ENCODE assay signal across 8 cellular contexts in the genomic region with DNA sequence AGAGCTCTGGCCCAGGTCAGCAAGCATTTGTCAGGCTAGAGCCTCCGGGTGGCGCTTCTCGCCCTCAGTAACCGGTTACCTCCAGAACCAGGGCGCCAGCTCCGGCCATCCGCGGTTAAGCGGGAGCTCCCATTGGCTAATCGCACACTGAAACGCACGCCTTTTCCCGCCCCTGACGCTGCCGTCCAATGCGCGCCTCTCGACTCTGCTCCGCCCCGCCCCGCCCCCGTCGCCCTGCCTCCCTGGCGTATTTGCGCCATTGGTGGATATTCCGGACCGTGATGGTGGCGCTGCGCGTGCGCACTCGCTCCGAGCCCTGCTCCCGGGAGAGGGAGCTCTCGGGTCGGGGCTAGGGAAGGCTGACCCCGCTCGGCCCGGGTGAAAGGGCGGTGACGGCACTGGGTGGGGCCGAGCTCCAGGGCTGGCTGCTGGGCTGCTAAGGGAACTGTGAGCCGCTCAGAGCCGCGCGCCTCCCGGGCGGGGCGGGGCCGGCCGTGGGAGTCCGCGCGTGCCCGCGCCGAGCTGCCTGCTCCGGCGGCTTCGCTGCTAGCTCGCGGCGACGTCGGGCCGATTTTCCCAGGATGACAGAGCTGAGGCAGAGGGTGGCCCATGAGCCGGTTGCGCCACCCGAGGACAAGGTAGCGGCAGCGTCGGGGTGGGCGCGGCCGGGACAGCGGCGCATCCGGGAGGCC. TPM values are rescaled to one million over a fixed set of nuclear protein-coding genes. Genes with fewer than 3 reads are reported as not detected.
DNase-seq lines count a peak whose midpoint lies in the region; ATAC-seq and TF ChIP-seq lines count a peak whose summit lies in the region.

A gene (plus strand): TSS at position 497 of the 692 bp plus-strand sequence. CDS start 85 bp downstream, at position 582.

- no peaks in the 10 kb centered on the region for H3K27me3 Mint-ChIP-seq in T-helper 17 cell
- H3K27me3 Mint-ChIP-seq in progenitor cell of endocrine pancreas: no peaks in the 10 kb centered on the region

- no peaks in the 10 kb centered on the region for H3K9me3 Mint-ChIP-seq in progenitor cell of endocrine pancreas (ENCODE audit: low read depth)

- H3K36me3 ChIP-seq in left ventricle myocardium inferior: no peaks in the 10 kb centered on the region

- ATAC-seq in GM18498 (IDR thresholded peaks at IDR 0.05; ENCODE audit: unreplicated experiment) (peak; percentile 92), HG02938 (IDR thresholded peaks at IDR 0.05; ENCODE audit: unreplicated experiment) (peak; percentile 81), T-helper 17 cell (peak; percentile 89)

- H3K9me3 ChIP-seq in T-helper 17 cell (ENCODE audit: control insufficient read depth, low read length, poor library complexity, severe bottlenecking) (no peaks in the 10 kb centered on the region), left ventricle myocardium inferior (replicated peaks) (no peaks in the 10 kb centered on the region)

- TF ChIP-seq CTCF in left ventricle myocardium inferior (IDR thresholded peaks at IDR 0.05; ENCODE audit: borderline replicate concordance) (peak; percentile 82), progenitor cell of endocrine pancreas (IDR thresholded peaks at IDR 0.05; ENCODE audit: unreplicated experiment) (peak; percentile 56)

- peaks cover 24% of the 10 kb centered on the region for H3K4me1 Mint-ChIP-seq in T-helper 17 cell
- peaks cover 13% of the 10 kb centered on the region for H3K4me1 Mint-ChIP-seq in progenitor cell of endocrine pancreas (ENCODE audit: low read depth)

- H3K27me3 ChIP-seq in left ventricle myocardium inferior (ENCODE audit: low read depth): no peaks in the 10 kb centered on the region

- peak within 1 kb of the TSS; percentile 85 for H3K4me3 ChIP-seq in left ventricle myocardium inferior

- H3K27ac ChIP-seq in left ventricle myocardium inferior (replicated peaks): peak within 1 kb of the TSS; percentile 97

- H3K27ac Mint-ChIP-seq in T-helper 17 cell (peak within 1 kb of the TSS; percentile 91), progenitor cell of endocrine pancreas (peak within 1 kb of the TSS; percentile 98)

- H3K4me3 Mint-ChIP-seq in T-helper 17 cell (peak within 1 kb of the TSS; percentile 97), progenitor cell of endocrine pancreas (ENCODE audit: low read depth) (peak within 1 kb of the TSS; percentile 96)

- intact Hi-C loops in left ventricle myocardium inferior (cut with micrococcal nuclease): loop anchor here (5.0 kb wide), 1 partner anchor 66 kb away; no protein-coding TSS in a partner anchor

- DNase-seq in NCI-H1694 treated with DMSO at 0.1 percent for 48 hours (lab: John Stamatoyannopoulos, UW) (peak; percentile 96), T-helper 17 cell (peak; percentile 99 to 100 (median 100)), amygdala (lab: John Stamatoyannopoulos, UW) (peak; percentile 93 to 100 (median 99)), left ventricle myocardium inferior (peak; percentile 100), progenitor cell of endocrine pancreas (ENCODE audit: low spot score, unreplicated experiment) (peak; percentile 100), ureter (ENCODE audit: low spot score) (peak; percentile 100)

- H3K4me1 ChIP-seq in left ventricle myocardium inferior: peaks cover 71% of the 10 kb centered on the region

- H3K36me3 Mint-ChIP-seq in T-helper 17 cell (ENCODE audit: low read depth) (no peaks in the 10 kb centered on the region), progenitor cell of endocrine pancreas (ENCODE audit: insufficient read depth) (no peaks in the 10 kb centered on the region)

RNA-seq across cellular contexts. Expression of the gene that starts here (rescaled TPM):
- total RNA-seq in T-helper 17 cell (10 to 100 TPM; 75.3 to 86.9 TPM), left ventricle myocardium inferior (79.0 TPM), progenitor cell of endocrine pancreas (52.3 and 57.5 TPM in 2 replicates), ureter (58.1 TPM)

Comparison
In these comparisons a context has a peak if more than half of its experiments do, and no peak if none do; other contexts are left out.
1. Peak in every context shown above with its lines: DNase-seq, ATAC-seq, H3K4me3 ChIP-seq and H3K27ac ChIP-seq.